1 cellular context compared by ENCODE assay signal in genomic region chr3:43256714-43257461, GRCh38.
A peak's percentile ranks its signal among the peaks of the same experiment; 100 is the strongest.
TF ChIP-seq lines count a peak whose summit lies in the region.

No MANE protein-coding gene starts in this region.

TF ChIP-seq in K562, 482 proteins besides CTCF, POLR2A, EP300 and RAD21 (continued from another document):
- TF ChIP-seq RREB1 (CRISPR knock-in tag; IDR thresholded peaks at IDR 0.05) (peak; percentile 67; the same call in 1 of the 2 replicates), SUPT5H (IDR thresholded peaks at IDR 0.05) (no peak), STAG1 (CRISPR knock-in tag; IDR thresholded peaks at IDR 0.05; ENCODE audit: borderline replicate concordance) (no peak), ARID2 (IDR thresholded peaks at IDR 0.05) (no peak)
TF ChIP-seq in K562: peak in this region for 9.
